In genomic region chr2:197717863-197718262, GRCh38 we compare ENCODE assay signal across 24 cellular contexts. TPM values are rescaled to one million over a fixed set of nuclear protein-coding genes. Genes with fewer than 3 reads are reported as not detected.
"Had no signal": no experiment of that assay in that cellular context is flagged by ENCODE, and none has a peak within 500 bp of the region (broad histone marks: within the 10 kb centered on the region; RNA-seq: fewer than 3 reads in every experiment).

No MANE protein-coding gene starts in this region.

- H3K36me3 ChIP-seq: colonic mucosa, lower lobe of right lung, tibial artery had no signal

- ATAC-seq: foreskin keratinocyte; heart right ventricle; left ventricle myocardium superior; lower lobe of right lung; naive thymus-derived CD8-positive, alpha-beta T cell; sciatic nerve; stimulated activated memory B cell treated with anti-CD40 and anti-IgM and Interleukin-4, amounts not matched to agents 10 μg/mL and 1 μg/mL and 100 μg/mL, for 72 hours; stimulated activated naive CD8-positive, alpha-beta T cell treated with anti-CD3 and anti-CD28 coated beads, Interleukin-15, Interleukin-2, amounts not matched to agents 100 U/mL and 50 U/mL, for 24 hours had no signal

- H3K27ac ChIP-seq: colonic mucosa, esophagus muscularis mucosa, foreskin keratinocyte, heart right ventricle, lower lobe of right lung, parathyroid adenoma, testis, tibial artery had no signal

- FAIRE-seq: endothelial cell of umbilical vein, keratinocyte had no signal

- DNase-seq: colonic mucosa; effector CD8-positive, alpha-beta T cell; endodermal cell; foreskin keratinocyte; glutamatergic neuron; heart right ventricle; hypothalamus; immature natural killer cell; left ventricle myocardium superior; lower lobe of right lung; naive thymus-derived CD8-positive, alpha-beta T cell; occipital lobe; stimulated activated CD4-positive, alpha-beta T cell treated with anti-CD3 and anti-CD28 coated beads, Interleukin-4, amount 100 ng/mL, for 4 hours; stimulated activated naive CD8-positive, alpha-beta T cell treated with anti-CD3 and anti-CD28 coated beads, Interleukin-15, Interleukin-2, amounts not matched to agents 100 U/mL and 50 U/mL, for 24 hours; substantia nigra; testis; tibial artery had no signal

- H3K9ac ChIP-seq: parathyroid adenoma had no signal

- H3K27me3 ChIP-seq: colonic mucosa, esophagus muscularis mucosa, foreskin keratinocyte, heart right ventricle, testis, tibial artery had no signal

- H3K9me3 ChIP-seq: colonic mucosa, esophagus muscularis mucosa, heart right ventricle, lower lobe of right lung, testis, tibial artery had no signal

- H3K4me1 ChIP-seq: colonic mucosa, esophagus muscularis mucosa, foreskin keratinocyte, lower lobe of right lung, parathyroid adenoma, testis, tibial artery had no signal

- H2AFZ ChIP-seq: parathyroid adenoma had no signal

- H3K4me3 ChIP-seq: colonic mucosa, esophagus muscularis mucosa, heart right ventricle, lower lobe of right lung, tibial artery had no signal

RNA-seq across cellular contexts. Expression of gene RFTN2, which starts 42.5 kb away (rescaled TPM):
- total RNA-seq: epithelial cell of proximal tubule, foreskin keratinocyte had no signal
- polyA plus RNA-seq: foreskin keratinocyte had no signal
